Comparison of ENCODE assay signal across 20 cellular contexts in the genomic region with DNA sequence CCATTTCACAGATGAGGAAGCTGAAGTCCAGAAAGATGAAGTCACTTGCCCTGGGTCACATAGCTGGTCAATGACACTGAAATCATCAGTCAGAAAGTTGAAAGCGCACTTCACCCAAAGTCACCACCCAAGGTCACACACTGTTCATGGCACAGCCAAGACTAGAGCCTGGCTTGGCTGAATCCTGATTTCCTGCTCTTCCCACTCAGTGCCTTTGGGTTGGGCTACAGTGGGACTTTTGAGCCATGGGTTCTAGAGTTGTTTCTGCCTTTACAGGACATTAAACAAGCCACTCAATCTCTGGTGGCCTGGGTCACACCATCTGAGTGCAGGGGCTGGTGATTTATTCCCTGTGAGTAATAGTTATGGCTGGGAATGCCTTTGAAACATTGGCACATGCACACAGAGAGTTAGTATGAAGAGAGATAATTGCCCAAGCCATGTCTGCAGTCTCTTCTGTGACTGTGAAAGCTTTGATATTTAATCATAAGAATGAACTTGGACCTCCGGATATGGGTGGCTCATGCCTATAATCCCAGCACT. TPM values are rescaled to one million over a fixed set of nuclear protein-coding genes. Genes with fewer than 3 reads are reported as not detected.
DNase-seq lines count a peak whose midpoint lies in the region; ATAC-seq and TF ChIP-seq lines count a peak whose summit lies in the region.
"Had no signal": no experiment of that assay in that cellular context is flagged by ENCODE, and none has a peak within 500 bp of the region (broad histone marks: within the 10 kb centered on the region; RNA-seq: fewer than 3 reads in every experiment).

No MANE protein-coding gene starts in this region.

- H3K4me3 ChIP-seq in IMR-90 (ENCODE audit: insufficient read depth, low read depth, low read length) (no peak overlapping the region), esophagus squamous epithelium (no peak overlapping the region), left lung (no peak overlapping the region)
- H3K4me3 ChIP-seq: GM23338, HAP-1 had no signal

- POLR2A ChIA-PET in IMR-90 (lab: Charles Lee; ENCODE audit: unreplicated experiment): no interaction called here
- POLR2A ChIA-PET in activated CD4-positive, alpha-beta T cell treated with anti-CD3 and anti-CD28 coated beads, Interleukin-2, amount 10 ng/mL, durations not matched to agents 7 days and 5 days (lab: Charles Lee): no interaction called here

- no peaks in the 10 kb centered on the region for H3K79me1 ChIP-seq in IMR-90 (ENCODE audit: low read depth in 1 of 2, low read length in 2 of 2)

- H4K5ac ChIP-seq in IMR-90 (ENCODE audit: low read depth, low read length): no peak overlapping the region

- dilution Hi-C loops in IMR-90 (cut with HindIII; ENCODE audit: low sequenced_read_pairs, unreplicated experiment): no loop called here

- H3K9ac ChIP-seq in IMR-90 (ENCODE audit: low read depth, low read length): no peak overlapping the region

- no peak overlapping the region for H3K4me3 Mint-ChIP-seq in nephron
- no peak overlapping the region for H3K4me3 Mint-ChIP-seq in activated CD4-positive, alpha-beta T cell treated with anti-CD3 and anti-CD28 coated beads, Interleukin-2, amount 10 ng/mL, durations not matched to agents 7 days and 5 days
- H3K4me3 Mint-ChIP-seq: CD8-positive, alpha-beta memory T cell; GM23338; IgD-negative memory B cell had no signal

- H3K36me3 Mint-ChIP-seq in nephron (ENCODE audit: low read depth): no peaks in the 10 kb centered on the region
- no peaks in the 10 kb centered on the region for H3K36me3 Mint-ChIP-seq in activated CD4-positive, alpha-beta T cell treated with anti-CD3 and anti-CD28 coated beads, Interleukin-2, amount 10 ng/mL, durations not matched to agents 7 days and 5 days (ENCODE audit: low read depth)
- H3K36me3 Mint-ChIP-seq: CD8-positive, alpha-beta memory T cell; IgD-negative memory B cell had no signal

- H2BK20ac ChIP-seq in IMR-90 (ENCODE audit: low read depth, low read length): no peak overlapping the region

- H3K56ac ChIP-seq in IMR-90 (ENCODE audit: extremely low read depth, insufficient read depth, low read length): no peak overlapping the region

- H2BK15ac ChIP-seq in IMR-90 (ENCODE audit: low read depth, low read length): no peak overlapping the region

- H3K27me3 Mint-ChIP-seq in nephron (ENCODE audit: low read depth): peaks cover 9% of the 10 kb centered on the region
- peaks cover 8% of the 10 kb centered on the region for H3K27me3 Mint-ChIP-seq in activated CD4-positive, alpha-beta T cell treated with anti-CD3 and anti-CD28 coated beads, Interleukin-2, amount 10 ng/mL, durations not matched to agents 7 days and 5 days

- ATAC-seq in IMR-90 (ENCODE audit: low read depth) (no peak), GM21576 (IDR thresholded peaks at IDR 0.05; ENCODE audit: unreplicated experiment) (no peak), HG02981 (IDR thresholded peaks at IDR 0.05; ENCODE audit: unreplicated experiment) (no peak), left lung (no peak)
- ATAC-seq: GM23338, Right ventricle myocardium inferior had no signal

- TF ChIP-seq POLR2A in IMR-90 (IDR thresholded peaks at IDR 0.05; ENCODE audit: low read depth, low read length) (no peak), esophagus squamous epithelium (IDR thresholded peaks at IDR 0.05) (no peak)

- no peak overlapping the region for H2BK120ac ChIP-seq in IMR-90 (ENCODE audit: low read depth, low read length)

- no peak for TF ChIP-seq RAD21 in IMR-90 (IDR thresholded peaks at IDR 0.05; ENCODE audit: low read length)

- H3K4ac ChIP-seq in IMR-90 (ENCODE audit: low read depth, low read length): no peak overlapping the region

- DNase-seq in A172 (ENCODE audit: low spot score) (peak; percentile 38), IMR-90 (no peak), esophagus squamous epithelium (lab: John Stamatoyannopoulos, UW) (no peak), left lung (no peak)
- DNase-seq in activated CD4-positive, alpha-beta T cell treated with anti-CD3 and anti-CD28 coated beads, Interleukin-2, amount 10 ng/mL, durations not matched to agents 7 days and 5 days: no peak
- DNase-seq: 8988T; CD8-positive, alpha-beta memory T cell; GF-D8; NCI-H1694; NCI-H446; NCI-H526; OCI-M1 had no signal

- H3K4me1 ChIP-seq in IMR-90 (ENCODE audit: control insufficient read depth, insufficient read depth, low read length) (0 out of 2 replicates have a peak, but pooled peaks cover 2% of the 10 kb centered on the region), esophagus squamous epithelium (peaks cover 34 to 82% (median 40%) of the 10 kb centered on the region in 3 donors), left lung (no peaks in the 10 kb centered on the region)
- H3K4me1 ChIP-seq: HAP-1 had no signal

- H3K14ac ChIP-seq in IMR-90 (replicated peaks; ENCODE audit: low read depth, low read length): no peak overlapping the region

- TF ChIP-seq CTCF in IMR-90 (conservative IDR thresholded peaks at IDR 0.05; ENCODE audit: low read depth, low read length) (no peak), esophagus squamous epithelium (IDR thresholded peaks at IDR 0.05) (no peak), nephron (IDR thresholded peaks at IDR 0.05; ENCODE audit: unreplicated experiment in 3 of 3) (no peak), left lung (IDR thresholded peaks at IDR 0.05) (no peak)

- no peaks in the 10 kb centered on the region for H4K20me1 ChIP-seq in IMR-90 (ENCODE audit: insufficient read depth, low read length)

- H3K18ac ChIP-seq in IMR-90 (ENCODE audit: low read depth, low read length): no peak overlapping the region

- BruUV-seq in IMR-90 (replicated peaks; lab: Mats Ljungman, UMichigan): no TSS peak

- CTCF ChIA-PET in IMR-90 (lab: Yijun Ruan, JAX): no interaction called here
- CTCF ChIA-PET in activated CD4-positive, alpha-beta T cell treated with anti-CD3 and anti-CD28 coated beads, Interleukin-2, amount 10 ng/mL, durations not matched to agents 7 days and 5 days (lab: Charles Lee): no interaction called here

- H2BK5ac ChIP-seq in IMR-90 (ENCODE audit: low read depth, low read length, poor library complexity, severe bottlenecking): no peak overlapping the region

- peaks cover 23% of the 10 kb centered on the region for H3K27me3 ChIP-seq in IMR-90 (ENCODE audit: control insufficient read depth, insufficient read depth, low read length)
- H3K27me3 ChIP-seq in esophagus squamous epithelium: peaks cover 0 to 3% (median 0%) of the 10 kb centered on the region in 4 donors
- peaks cover 0 to 63% of the 10 kb centered on the region in 2 donors for H3K27me3 ChIP-seq in left lung

- H3K27ac Mint-ChIP-seq in nephron: peak overlapping the region in 2 of 3 experiments; percentile 41 to 60
- no peak overlapping the region for H3K27ac Mint-ChIP-seq in activated CD4-positive, alpha-beta T cell treated with anti-CD3 and anti-CD28 coated beads, Interleukin-2, amount 10 ng/mL, durations not matched to agents 7 days and 5 days
- H3K27ac Mint-ChIP-seq: CD8-positive, alpha-beta memory T cell; GM23338; IgD-negative memory B cell had no signal

- H3K27ac ChIP-seq in IMR-90 (ENCODE audit: insufficient read depth, low read length) (no peak overlapping the region), esophagus squamous epithelium (peak overlapping the region in 3 of 4 donors; percentile 2 to 93 (median 91)), left lung (no peak overlapping the region)
- H3K27ac ChIP-seq: C4-2B had no signal

- no peaks in the 10 kb centered on the region for H3K9me3 ChIP-seq in IMR-90 (ENCODE audit: control insufficient read depth, insufficient read depth, low read length)
- no peaks in the 10 kb centered on the region for H3K9me3 ChIP-seq in esophagus squamous epithelium
- no peaks in the 10 kb centered on the region for H3K9me3 ChIP-seq in left lung
- H3K9me3 ChIP-seq: HAP-1 had no signal

- no peaks in the 10 kb centered on the region for H3K36me3 ChIP-seq in IMR-90 (ENCODE audit: control insufficient read depth, insufficient read depth, low read length)
- no peaks in the 10 kb centered on the region for H3K36me3 ChIP-seq in esophagus squamous epithelium
- no peaks in the 10 kb centered on the region for H3K36me3 ChIP-seq in left lung
- H3K36me3 ChIP-seq: HAP-1 had no signal

- H3K9me1 ChIP-seq in IMR-90 (ENCODE audit: insufficient read depth, low read length): 0 out of 2 replicates have a peak, but pooled peaks cover 3% of the 10 kb centered on the region

- H2AK5ac ChIP-seq in IMR-90 (ENCODE audit: low read depth, low read length): no peak overlapping the region

- H3K23ac ChIP-seq in IMR-90 (ENCODE audit: low read depth, low read length): no peak overlapping the region

- in situ Hi-C loops in IMR-90 (cut with MboI; ENCODE audit: low sequenced_read_pairs): no loop called here

- no peak overlapping the region for H4K91ac ChIP-seq in IMR-90 (ENCODE audit: insufficient read depth, low read depth, low read length)

- H3K4me2 ChIP-seq in IMR-90 (ENCODE audit: low read depth, low read length): no peak overlapping the region
- H3K4me2 ChIP-seq: GM23338 had no signal

- intact Hi-C loops in IMR-90 (cut with micrococcal nuclease) (no loop called here), esophagus squamous epithelium (cut with DNase I) (no loop called here), left lung (cut with DNase I) (no loop called here)

- H3K9me3 Mint-ChIP-seq in nephron: no peaks in the 10 kb centered on the region
- no peaks in the 10 kb centered on the region for H3K9me3 Mint-ChIP-seq in activated CD4-positive, alpha-beta T cell treated with anti-CD3 and anti-CD28 coated beads, Interleukin-2, amount 10 ng/mL, durations not matched to agents 7 days and 5 days
- H3K9me3 Mint-ChIP-seq: CD8-positive, alpha-beta memory T cell; GM23338; IgD-negative memory B cell had no signal

- 75% methylated on average over 2 of the region's 2 CpGs; no CpG with 5 or more reads in 1 of the 2 experiments for WGBS in IMR-90 (ENCODE audit: extremely low coverage in 2 of 2, insufficient read length in 1 of 2), 2 experiments
- 73 to 100% methylated on average over 1 to 2 of the region's 2 CpGs for WGBS in esophagus squamous epithelium, 2 donors

- H4K8ac ChIP-seq in IMR-90 (ENCODE audit: low read depth in 2 of 2, low read length in 2 of 2): no peak overlapping the region

- H3K4me1 Mint-ChIP-seq in nephron: peaks cover 27% of the 10 kb centered on the region
- no peaks in the 10 kb centered on the region for H3K4me1 Mint-ChIP-seq in activated CD4-positive, alpha-beta T cell treated with anti-CD3 and anti-CD28 coated beads, Interleukin-2, amount 10 ng/mL, durations not matched to agents 7 days and 5 days
- H3K4me1 Mint-ChIP-seq: CD8-positive, alpha-beta memory T cell; IgD-negative memory B cell had no signal

- peak overlapping the region; percentile 28 for H2AK9ac ChIP-seq in IMR-90 (replicated peaks; ENCODE audit: low read depth, low read length, poor library complexity)

- no peak overlapping the region for H2AFZ ChIP-seq in IMR-90 (replicated peaks; ENCODE audit: low read length, poor library complexity)
- H2AFZ ChIP-seq: GM23338 had no signal

RNA-seq across cellular contexts. Expression of gene ARHGEF10L, which starts 15.9 kb away (rescaled TPM):
- 9.2 and 11.0 TPM in 2 replicates for total RNA-seq in A172 (2014; rRNA removed; shearing (Covaris generic))
- total RNA-seq in IMR-90 (2012; rRNA removed) (4.8 and 5.0 TPM in 2 replicates), esophagus squamous epithelium (10 to 100 TPM; 30.0 to 61.4 (median 44.7) TPM), left lung (10 to 100 TPM; 26.5 to 39.6 TPM)
- polyA plus RNA-seq in IMR-90 (2012; rRNA removed): 12.4 and 14.5 TPM in 2 replicates
- 7.7 and 12.8 TPM in 2 replicates for polyA plus RNA-seq in IMR-90 (2012; cell fraction: cytosol; rRNA removed)
- 23.3 and 59.8 TPM in 2 replicates for polyA plus RNA-seq in IMR-90 (2012; cell fraction: nucleus; rRNA removed; ENCODE audit: low replicate concordance)
- total RNA-seq in activated CD4-positive, alpha-beta T cell treated with anti-CD3 and anti-CD28 coated beads, Interleukin-2, amount 10 ng/mL, durations not matched to agents 7 days and 5 days: not detected
- polyA plus RNA-seq: CD8-positive, alpha-beta memory T cell; IgD-negative memory B cell had no signal

Comparison
In these comparisons a context has a peak if more than half of its experiments do, and no peak if none do; other contexts are left out.
1. H3K27ac ChIP-seq: peak in esophagus squamous epithelium (3 of 4); none in IMR-90 (single experiment) and left lung (0 of 2).